15 cellular contexts compared by ENCODE assay signal in the genomic region with DNA sequence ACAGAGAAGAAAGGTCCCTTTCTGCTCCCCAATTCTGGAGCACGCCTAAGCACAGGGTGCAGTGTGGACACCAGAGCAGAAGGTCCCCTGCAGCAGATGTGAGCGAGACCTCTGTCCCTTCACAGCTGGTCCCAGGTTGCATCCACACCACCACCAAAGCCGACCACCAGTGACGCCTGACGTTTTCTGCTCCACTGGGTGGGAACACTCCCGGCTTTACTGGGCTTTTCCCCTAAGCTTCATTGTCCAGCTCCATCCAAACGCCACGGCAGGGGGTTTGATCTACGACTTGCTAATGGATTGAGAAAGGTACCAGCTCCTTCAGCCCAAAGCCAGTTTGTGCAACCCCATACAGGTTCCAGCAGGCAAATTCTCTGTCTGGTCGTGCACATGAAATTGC.
"Had no signal": no experiment of that assay in that cellular context is flagged by ENCODE, and none has a peak within 500 bp of the region (broad histone marks: within the 10 kb centered on the region; RNA-seq: fewer than 3 reads in every experiment).

No MANE protein-coding gene starts in this region.

- H3K27ac ChIP-seq: cardiac muscle cell, lower lobe of right lung, thyroid gland had no signal

- H3K27me3 Mint-ChIP-seq: activated CD8-positive, alpha-beta T cell treated with anti-CD3 and anti-CD28 coated beads for 36 hours; T-helper 17 cell had no signal

- H3K9me3 Mint-ChIP-seq: activated B cell treated with CpG ODN at 0.5 μM for 24 hours; stimulated activated effector memory CD8-positive, alpha-beta T cell treated with anti-CD3 and anti-CD28 coated beads, Interleukin-12 subunit alpha, Interleukin-12 subunit beta, amount 100 ng/mL, for 72 hours had no signal

- H3K4me3 Mint-ChIP-seq: activated B cell treated with CpG ODN at 0.5 μM for 24 hours; activated CD8-positive, alpha-beta T cell treated with anti-CD3 and anti-CD28 coated beads for 36 hours; activated T-cell treated with anti-CD3 and anti-CD28 coated beads, Interleukin-2, amount 50 U/mL, for 4 hours; neural crest cell; stimulated activated effector memory CD8-positive, alpha-beta T cell treated with anti-CD3 and anti-CD28 coated beads, Interleukin-12 subunit alpha, Interleukin-12 subunit beta, amount 100 ng/mL, for 72 hours; T-helper 17 cell had no signal

- DNase-seq: activated B cell treated with CpG ODN at 0.5 μM for 24 hours; activated CD4-positive, alpha-beta T cell treated with anti-CD3 and anti-CD28 coated beads for 48 hours; activated CD8-positive, alpha-beta T cell treated with anti-CD3 and anti-CD28 coated beads for 36 hours; activated effector memory CD4-positive, alpha-beta T cell treated with Interleukin-2 at 50 U/mL for 16 hours; activated naive CD4-positive, alpha-beta T cell treated with anti-CD3 and anti-CD28 coated beads, Interleukin-2, amount 50 U/mL, for 16 hours; activated T-cell treated with anti-CD3 and anti-CD28 coated beads, Interleukin-2, amount 50 U/mL, for 4 hours; dorsolateral prefrontal cortex; lower lobe of right lung; stimulated activated CD4-positive, alpha-beta T cell treated with anti-CD3 and anti-CD28 coated beads, Interleukin-12 subunit alpha, Interleukin-12 subunit beta, amount 100 ng/mL, for 4 hours; T-helper 17 cell; thyroid gland had no signal

- ATAC-seq: activated CD8-positive, alpha-beta T cell treated with anti-CD3 and anti-CD28 coated beads for 36 hours; activated T-cell treated with anti-CD3 and anti-CD28 coated beads, Interleukin-2, amount 50 U/mL, for 4 hours; stimulated activated effector memory CD8-positive, alpha-beta T cell treated with anti-CD3 and anti-CD28 coated beads, Interleukin-12 subunit alpha, Interleukin-12 subunit beta, amount 100 ng/mL, for 72 hours; T-helper 17 cell had no signal

- H3K9me3 ChIP-seq: lower lobe of right lung, ovary, thyroid gland had no signal

- H3K36me3 Mint-ChIP-seq: stimulated activated effector memory CD8-positive, alpha-beta T cell treated with anti-CD3 and anti-CD28 coated beads, Interleukin-12 subunit alpha, Interleukin-12 subunit beta, amount 100 ng/mL, for 72 hours had no signal

- H3K4me3 ChIP-seq: cardiac muscle cell, dorsolateral prefrontal cortex, lower lobe of right lung, ovary, thyroid gland had no signal

- H3K36me3 ChIP-seq: cardiac muscle cell, lower lobe of right lung, ovary, thyroid gland had no signal

- H3K27me3 ChIP-seq: cardiac muscle cell, ovary, thyroid gland had no signal

- H3K27ac Mint-ChIP-seq: activated B cell treated with CpG ODN at 0.5 μM for 24 hours; activated CD8-positive, alpha-beta T cell treated with anti-CD3 and anti-CD28 coated beads for 36 hours; stimulated activated effector memory CD8-positive, alpha-beta T cell treated with anti-CD3 and anti-CD28 coated beads, Interleukin-12 subunit alpha, Interleukin-12 subunit beta, amount 100 ng/mL, for 72 hours; T-helper 17 cell had no signal

- H3K4me1 ChIP-seq: thyroid gland had no signal

- H3K4me1 Mint-ChIP-seq: activated B cell treated with CpG ODN at 0.5 μM for 24 hours; neural crest cell; stimulated activated effector memory CD8-positive, alpha-beta T cell treated with anti-CD3 and anti-CD28 coated beads, Interleukin-12 subunit alpha, Interleukin-12 subunit beta, amount 100 ng/mL, for 72 hours had no signal
